Comparison of ENCODE assay signal across 11 cellular contexts in genomic region chr5:27020965-27021364, GRCh38. TPM values are rescaled to one million over a fixed set of nuclear protein-coding genes. Genes with fewer than 3 reads are reported as not detected.
DNase-seq lines count a peak whose midpoint lies in the region; FAIRE-seq and TF ChIP-seq lines count a peak whose summit lies in the region.
"Had no signal": no experiment of that assay in that cellular context is flagged by ENCODE, and none has a peak within 500 bp of the region (broad histone marks: within the 10 kb centered on the region; RNA-seq: fewer than 3 reads in every experiment).

No MANE protein-coding gene starts in this region.

- peak; percentile 12 for DNase-seq in D341Med (ENCODE audit: low spot score)
- DNase-seq in LHCN-M2 (ENCODE audit: low read depth) = peak; percentile 55
- peak; percentile 8 for DNase-seq in RPMI8226
- peak; percentile 1 for DNase-seq in fibroblast of villous mesenchyme (ENCODE audit: low read depth)
- DNase-seq in stimulated activated CD4-positive, alpha-beta T cell treated with anti-CD3 and anti-CD28 coated beads, Interleukin-2, amount 100 ng/mL, for 24 hours = no peak
- DNase-seq in foreskin melanocyte = no peak
- DNase-seq in SKM-1 treated with dmso at 0.1 percent for 144 hours (lab: John Stamatoyannopoulos, UW; ENCODE audit: unreplicated experiment) = no peak
- no peak for DNase-seq in GM19239 (ENCODE audit: insufficient read length, low spot score)
- DNase-seq: activated CD8-positive, alpha-beta T cell treated with anti-CD3 and anti-CD28 coated beads for 36 hours; dorsolateral prefrontal cortex; midbrain had no signal

- no peak overlapping the region for H3K4me3 ChIP-seq in fibroblast of villous mesenchyme (ENCODE audit: low read depth, low read length)
- H3K4me3 ChIP-seq: dorsolateral prefrontal cortex had no signal

- TF ChIP-seq CTCF in fibroblast of villous mesenchyme (IDR thresholded peaks at IDR 0.05; ENCODE audit: insufficient read depth, low read depth, low read length) = no peak

- no peak for FAIRE-seq in GM19239 (lab: Jason Lieb, UNC)

RNA-seq across cellular contexts. Expression of gene CDH9, which starts 17.4 kb away (rescaled TPM):
- total RNA-seq in LHCN-M2 (2014; rRNA removed) = not detected in 2 replicates
- not detected for polyA plus RNA-seq in LHCN-M2 (2012)
- total RNA-seq in fibroblast of villous mesenchyme = not detected in 2 replicates
- total RNA-seq: activated CD8-positive, alpha-beta T cell treated with anti-CD3 and anti-CD28 coated beads for 36 hours had no signal

Comparison
In these comparisons a context has a peak if more than half of its experiments do, and no peak if none do; other contexts are left out.
1. DNase-seq: peak in D341Med (single experiment), LHCN-M2 (single experiment), RPMI8226 (single experiment) and fibroblast of villous mesenchyme (single experiment); none in stimulated activated CD4-positive, alpha-beta T cell treated with anti-CD3 and anti-CD28 coated beads, Interleukin-2, amount 100 ng/mL, for 24 hours (0 of 2), foreskin melanocyte (single experiment), SKM-1 treated with dmso at 0.1 percent for 144 hours (single experiment) and GM19239 (single experiment).